Comparison of ENCODE assay signal across 16 cellular contexts in the genomic region with DNA sequence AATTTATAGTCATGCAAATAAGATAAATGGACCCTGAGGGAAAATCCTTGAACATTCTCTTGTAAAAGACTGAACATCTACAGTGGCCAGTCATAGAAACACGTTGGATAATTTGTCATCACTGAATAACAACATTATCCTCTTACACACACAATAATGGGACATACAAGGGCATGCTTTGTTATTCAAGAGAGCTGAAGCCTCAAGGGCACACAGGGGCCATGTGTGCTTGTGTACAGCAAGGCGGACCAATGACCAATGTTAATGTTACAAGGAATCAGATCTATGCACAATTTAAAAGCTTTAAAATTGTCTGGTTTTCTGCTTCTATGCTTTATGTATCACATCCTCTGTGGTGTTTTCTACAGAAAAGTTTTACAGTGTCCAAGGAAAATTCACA. TPM values are rescaled to one million over a fixed set of nuclear protein-coding genes. Genes with fewer than 3 reads are reported as not detected.
DNase-seq lines count a peak whose midpoint lies in the region; ATAC-seq lines count a peak whose summit lies in the region.
"Had no signal": no experiment of that assay in that cellular context is flagged by ENCODE, and none has a peak within 500 bp of the region (broad histone marks: within the 10 kb centered on the region; RNA-seq: fewer than 3 reads in every experiment).

No MANE protein-coding gene starts in this region.

- no peaks in the 10 kb centered on the region for H3K9me3 ChIP-seq in GM23248 (ENCODE audit: low read depth)
- no peaks in the 10 kb centered on the region for H3K9me3 ChIP-seq in stomach smooth muscle (ENCODE audit: control insufficient read depth in 2 of 2, low read length in 2 of 2)
- H3K9me3 ChIP-seq: BLaER1 had no signal

- H3K27me3 ChIP-seq in GM23248 (replicated peaks; ENCODE audit: insufficient read depth) (no peaks in the 10 kb centered on the region), stomach smooth muscle (ENCODE audit: control insufficient read depth in 1 of 2, insufficient read depth in 2 of 2, low read length in 2 of 2) (no peaks in the 10 kb centered on the region)
- H3K27me3 ChIP-seq: BLaER1 had no signal

- H3K9ac ChIP-seq in GM23248 (peak overlapping the region; percentile 37; the same call in 1 of the 2 replicates), stomach smooth muscle (ENCODE audit: low read length in 2 of 2) (no peak overlapping the region)
- H3K9ac ChIP-seq: BLaER1 had no signal

- H3K36me3 ChIP-seq in GM23248 (ENCODE audit: low read depth) (peaks cover 80% of the 10 kb centered on the region), stomach smooth muscle (ENCODE audit: control insufficient read depth in 2 of 2, insufficient read depth in 2 of 2, low read length in 2 of 2) (peaks cover 42 to 61% of the 10 kb centered on the region in 2 donors)
- H3K36me3 ChIP-seq: BLaER1 had no signal

- DNase-seq in GM23248 (no peak), epidermal melanocyte (ENCODE audit: insufficient read length, low spot score) (peak; percentile 59), medulla oblongata (ENCODE audit: extremely low spot score) (peak; percentile 61), KG1 (lab: John Stamatoyannopoulos, UW) (no peak)
- no peak for DNase-seq in activated T-cell treated with anti-CD3 and anti-CD28 coated beads, Interleukin-2, amount 50 U/mL, for 48 hours
- no peak for DNase-seq in stimulated activated naive CD4-positive, alpha-beta T cell treated with Interleukin-2 at 50 U/mL for 16 hours (lab: John Stamatoyannopoulos, UW)
- DNase-seq: CD8-positive, alpha-beta memory T cell; MM.1S; NCI-H1105; NCI-H1694 treated with DMSO at 0.1 percent for 48 hours; NCI-H2171; SIG-M5 had no signal

- in situ Hi-C loops in GM23248 (cut with MboI) = no loop called here

- no peak overlapping the region for H3K4me3 ChIP-seq in GM23248
- no peak overlapping the region for H3K4me3 ChIP-seq in stomach smooth muscle (ENCODE audit: low read length in 2 of 2)
- H3K4me3 ChIP-seq: BLaER1 had no signal

- peaks cover 100% of the 10 kb centered on the region for H3K79me2 ChIP-seq in GM23248 (ENCODE audit: insufficient read depth)

- no peak overlapping the region for H2AFZ ChIP-seq in GM23248

- 52 to 61% methylated on average over 2 of the region's 2 CpGs for WGBS in GM23248 (ENCODE audit: low coverage in 1 of 2, low lambda C conversion rate in 2 of 2, missing lambda C conversion rate in 2 of 2), 2 experiments

- H3K27ac ChIP-seq in GM23248 (peak overlapping the region; percentile 67), stomach smooth muscle (ENCODE audit: low read length) (peak overlapping the region; percentile 19)
- H3K27ac ChIP-seq: BLaER1, HL-60 had no signal

- ATAC-seq in GM21367 (IDR thresholded peaks at IDR 0.05; ENCODE audit: unreplicated experiment) = no peak

- no peak overlapping the region for H3K4me2 ChIP-seq in GM23248 (ENCODE audit: unreplicated experiment)
- H3K4me2 ChIP-seq: BLaER1 had no signal

- peaks cover 21% of the 10 kb centered on the region for H3K4me1 ChIP-seq in GM23248 (ENCODE audit: insufficient read depth)
- H3K4me1 ChIP-seq in stomach smooth muscle (ENCODE audit: control insufficient read depth, insufficient read depth, low read length) = peaks cover 21% of the 10 kb centered on the region
- H3K4me1 ChIP-seq: BLaER1 had no signal

- no peaks in the 10 kb centered on the region for H3K9me2 ChIP-seq in GM23248 (ENCODE audit: insufficient read depth)

- peaks cover 100% of the 10 kb centered on the region for H3F3A ChIP-seq in GM23248 (ENCODE audit: insufficient read depth)

- H4K20me1 ChIP-seq in GM23248 (ENCODE audit: insufficient read depth) = 0 out of 2 replicates have a peak, but pooled peaks cover 7% of the 10 kb centered on the region
- H4K20me1 ChIP-seq: BLaER1 had no signal

RNA-seq across cellular contexts. Expression of gene COL6A3, which starts 23.7 kb away (rescaled TPM):
- 1,362 and 1,653 TPM in 2 replicates for total RNA-seq in GM23248 (2014; rRNA removed; shearing (Covaris generic))
- polyA plus RNA-seq in GM23248 (2016; fragmentation: Nextera tagmentation; extraction: Ambion mirVana) = 344 and 350 TPM in 2 replicates

Comparison
In these comparisons a context has a peak if more than half of its experiments do, and no peak if none do; other contexts are left out.
1. DNase-seq: peak in epidermal melanocyte (single experiment) and medulla oblongata (single experiment); none in GM23248 (single experiment), KG1 (single experiment), activated T-cell treated with anti-CD3 and anti-CD28 coated beads, Interleukin-2, amount 50 U/mL, for 48 hours (0 of 2) and stimulated activated naive CD4-positive, alpha-beta T cell treated with Interleukin-2 at 50 U/mL for 16 hours (single experiment).